18 cellular contexts compared by ENCODE assay signal in genomic region chr10:25902002-25902401, GRCh38. TPM values are rescaled to one million over a fixed set of nuclear protein-coding genes. Genes with fewer than 3 reads are reported as not detected.
DNase-seq lines count a peak whose midpoint lies in the region; ATAC-seq lines count a peak whose summit lies in the region.
"Had no signal": no experiment of that assay in that cellular context is flagged by ENCODE, and none has a peak within 500 bp of the region (broad histone marks: within the 10 kb centered on the region; RNA-seq: fewer than 3 reads in every experiment).

No MANE protein-coding gene starts in this region.

- H3K27me3 Mint-ChIP-seq in naive B cell = no peaks in the 10 kb centered on the region

- intact Hi-C loops in cardiac septum (cut with DNase I) = no loop called here

- peak overlapping the region; percentile 31 to 89 (median 75) for H3K4me3 Mint-ChIP-seq in naive B cell

- peaks cover 30 to 41% (median 36%) of the 10 kb centered on the region in 3 donors for H3K4me1 Mint-ChIP-seq in naive B cell

- H3K9me3 Mint-ChIP-seq in naive B cell = no peaks in the 10 kb centered on the region

- DNase-seq in naive B cell (peak; percentile 17), DMS79 (lab: John Stamatoyannopoulos, UW) (no peak), cardiac septum (ENCODE audit: low spot score) (no peak), KG1 (lab: John Stamatoyannopoulos, UW) (no peak)
- DNase-seq: activated CD8-positive, alpha-beta memory T cell treated with anti-CD3 and anti-CD28 coated beads for 24 hours; activated gamma-delta T cell; body of pancreas; NCI-H146; NCI-H526; SHP77; small intestine had no signal

- peak overlapping the region; percentile 67 to 87 (median 81) for H3K27ac Mint-ChIP-seq in naive B cell

- ATAC-seq in GM18907 (IDR thresholded peaks at IDR 0.05; ENCODE audit: unreplicated experiment) (peak; percentile 66), GM21529 (IDR thresholded peaks at IDR 0.05; ENCODE audit: unreplicated experiment) (peak; percentile 67), HG03159 (IDR thresholded peaks at IDR 0.05; ENCODE audit: unreplicated experiment) (peak; percentile 60), naive B cell (ENCODE audit: low read depth in 2 of 2) (peak; percentile 71 to 77), HG03139 (IDR thresholded peaks at IDR 0.05; ENCODE audit: unreplicated experiment) (no peak)
- ATAC-seq: body of pancreas had no signal

- H3K36me3 Mint-ChIP-seq in naive B cell = no peaks in the 10 kb centered on the region

RNA-seq across cellular contexts. Expression of gene MYO3A, which starts 32.0 kb away (rescaled TPM):
- polyA plus RNA-seq in naive B cell (ENCODE audit: low read depth in 6 of 6) = 1 to 10 TPM in 2 of 6 donors, under 1 TPM in 3, not detected in 1; 0.38 to 1.4 (median 0.79) TPM
- not detected for total RNA-seq in cardiac septum
- total RNA-seq: H4, mesenteric fat pad, osteocyte had no signal
